In the genomic region with DNA sequence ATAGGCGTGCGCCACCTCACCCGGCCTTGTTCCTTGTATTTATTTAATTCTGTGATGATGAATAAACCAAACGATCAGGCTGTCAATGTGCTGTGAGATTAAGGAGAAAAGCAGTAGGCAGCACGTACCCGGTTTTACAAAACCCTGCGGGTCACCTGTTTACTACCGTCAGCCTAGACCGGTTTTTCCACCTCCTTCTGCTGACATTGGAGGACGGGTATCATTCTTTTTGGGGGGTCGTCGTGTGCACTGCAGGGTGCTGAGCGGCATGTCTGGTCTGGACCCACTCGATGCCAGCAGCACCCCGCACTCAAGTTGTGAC, we compare ENCODE assay signal across 8 cellular contexts. TPM values are rescaled to one million over a fixed set of nuclear protein-coding genes. Genes with fewer than 3 reads are reported as not detected.
DNase-seq lines count a peak whose midpoint lies in the region; ATAC-seq and TF ChIP-seq lines count a peak whose summit lies in the region.

No MANE protein-coding gene starts in this region.

- no peak for TF ChIP-seq CTCF in thyroid gland (IDR thresholded peaks at IDR 0.05)

- WGBS in thyroid gland, 2 donors: 21 to 27% methylated on average over 15 of the region's 15 CpGs

- POLR2A ChIA-PET in activated naive CD8-positive, alpha-beta T cell treated with anti-CD3 and anti-CD28 coated beads, Interleukin-2, amount 10 ng/mL, durations not matched to agents 7 days and 5 days (lab: Charles Lee): no interaction called here

- no peaks in the 10 kb centered on the region for H3K9me3 ChIP-seq in thyroid gland

- H3K27ac Mint-ChIP-seq in activated naive CD4-positive, alpha-beta T cell treated with anti-CD3 and anti-CD28 coated beads, Interleukin-2, amount 50 U/mL, for 24 hours: peak overlapping the region; percentile 43
- H3K27ac Mint-ChIP-seq in activated naive CD8-positive, alpha-beta T cell treated with anti-CD3 and anti-CD28 coated beads, Interleukin-2, amount 10 ng/mL, durations not matched to agents 7 days and 5 days: peak overlapping the region; percentile 82

- no peaks in the 10 kb centered on the region for H3K36me3 ChIP-seq in thyroid gland

- H3K36me3 Mint-ChIP-seq in activated naive CD4-positive, alpha-beta T cell treated with anti-CD3 and anti-CD28 coated beads, Interleukin-2, amount 50 U/mL, for 24 hours: peaks cover 5% of the 10 kb centered on the region
- peaks cover 11% of the 10 kb centered on the region for H3K36me3 Mint-ChIP-seq in activated naive CD8-positive, alpha-beta T cell treated with anti-CD3 and anti-CD28 coated beads, Interleukin-2, amount 10 ng/mL, durations not matched to agents 7 days and 5 days

- peak overlapping the region; percentile 62 to 87 (median 70) for H3K27ac ChIP-seq in thyroid gland

- DNase-seq in activated naive CD4-positive, alpha-beta T cell treated with anti-CD3 and anti-CD28 coated beads, Interleukin-2, amount 50 U/mL, for 16 hours: no peak
- DNase-seq in activated naive CD8-positive, alpha-beta T cell treated with anti-CD3 and anti-CD28 coated beads, Interleukin-2, amount 10 ng/mL, durations not matched to agents 7 days and 5 days: no peak
- DNase-seq in left colon: no peak
- peak; percentile 50 to 63 for DNase-seq in thyroid gland
- no peak for DNase-seq in NOMO-1 treated with DMSO at 0.1 percent for 48 hours (lab: John Stamatoyannopoulos, UW; ENCODE audit: unreplicated experiment)

- H3K9me3 Mint-ChIP-seq in activated naive CD4-positive, alpha-beta T cell treated with anti-CD3 and anti-CD28 coated beads, Interleukin-2, amount 50 U/mL, for 24 hours: no peaks in the 10 kb centered on the region
- no peaks in the 10 kb centered on the region for H3K9me3 Mint-ChIP-seq in activated naive CD8-positive, alpha-beta T cell treated with anti-CD3 and anti-CD28 coated beads, Interleukin-2, amount 10 ng/mL, durations not matched to agents 7 days and 5 days

- intact Hi-C loops in left colon (cut with DNase I, micrococcal nuclease): no loop called here
- intact Hi-C loops in thyroid gland (cut with DNase I): loop anchor here (5.0 kb wide), 1 partner anchor 129 kb away; the partner anchor contains the start of gene FAM174C

- ATAC-seq in activated naive CD8-positive, alpha-beta T cell treated with anti-CD3 and anti-CD28 coated beads, Interleukin-2, amount 10 ng/mL, durations not matched to agents 7 days and 5 days (ENCODE audit: low read depth): no peak
- peak; percentile 3 for ATAC-seq in left colon
- no peak for ATAC-seq in HG02623 (IDR thresholded peaks at IDR 0.05; ENCODE audit: unreplicated experiment)
- ATAC-seq in HG03025 (IDR thresholded peaks at IDR 0.05; ENCODE audit: low FRiP score, unreplicated experiment): no peak

- peaks cover 38% of the 10 kb centered on the region for H3K4me1 Mint-ChIP-seq in activated naive CD4-positive, alpha-beta T cell treated with anti-CD3 and anti-CD28 coated beads, Interleukin-2, amount 50 U/mL, for 24 hours
- H3K4me1 Mint-ChIP-seq in activated naive CD8-positive, alpha-beta T cell treated with anti-CD3 and anti-CD28 coated beads, Interleukin-2, amount 10 ng/mL, durations not matched to agents 7 days and 5 days: peaks cover 33% of the 10 kb centered on the region

- no peaks in the 10 kb centered on the region for H3K27me3 ChIP-seq in thyroid gland

- no peak for TF ChIP-seq POLR2A in thyroid gland (IDR thresholded peaks at IDR 0.05)

- H3K4me3 Mint-ChIP-seq in activated naive CD4-positive, alpha-beta T cell treated with anti-CD3 and anti-CD28 coated beads, Interleukin-2, amount 50 U/mL, for 24 hours: peak overlapping the region; percentile 78
- peak overlapping the region; percentile 72 for H3K4me3 Mint-ChIP-seq in activated naive CD8-positive, alpha-beta T cell treated with anti-CD3 and anti-CD28 coated beads, Interleukin-2, amount 10 ng/mL, durations not matched to agents 7 days and 5 days

- peaks cover 26 to 32% of the 10 kb centered on the region in 2 donors for H3K4me1 ChIP-seq in thyroid gland

- no peak overlapping the region for H3K4me3 ChIP-seq in thyroid gland (replicated peaks in 1 of 3)

- no peaks in the 10 kb centered on the region for H3K27me3 Mint-ChIP-seq in activated naive CD4-positive, alpha-beta T cell treated with anti-CD3 and anti-CD28 coated beads, Interleukin-2, amount 50 U/mL, for 24 hours
- H3K27me3 Mint-ChIP-seq in activated naive CD8-positive, alpha-beta T cell treated with anti-CD3 and anti-CD28 coated beads, Interleukin-2, amount 10 ng/mL, durations not matched to agents 7 days and 5 days: peaks cover 4% of the 10 kb centered on the region

RNA-seq across cellular contexts. Expression of gene DAZAP1, which starts 0.9 kb away (rescaled TPM):
- total RNA-seq in activated naive CD8-positive, alpha-beta T cell treated with anti-CD3 and anti-CD28 coated beads, Interleukin-2, amount 10 ng/mL, durations not matched to agents 7 days and 5 days: 100 to 1,000 TPM; 214 to 217 TPM
- total RNA-seq in left colon (100 to 1,000 TPM in 1 of 2 donors, 10 to 100 TPM in 1; 82.1 to 106 TPM), thyroid gland (10 to 100 TPM; 34.4 to 77.3 (median 67.7) TPM)

RNA-seq across cellular contexts. Expression of gene GAMT, which starts 5.1 kb away (rescaled TPM):
- 10 to 100 TPM; 17.9 to 18.9 TPM for total RNA-seq in activated naive CD8-positive, alpha-beta T cell treated with anti-CD3 and anti-CD28 coated beads, Interleukin-2, amount 10 ng/mL, durations not matched to agents 7 days and 5 days
- total RNA-seq in left colon (1 to 10 TPM; 2.3 to 2.5 TPM), thyroid gland (10 to 100 TPM; 22.2 to 39.5 (median 29.1) TPM)

RNA-seq across cellular contexts. Expression of gene NDUFS7, which starts 22.8 kb away (rescaled TPM):
- total RNA-seq in activated naive CD8-positive, alpha-beta T cell treated with anti-CD3 and anti-CD28 coated beads, Interleukin-2, amount 10 ng/mL, durations not matched to agents 7 days and 5 days: 100 to 1,000 TPM; 103 to 106 TPM
- 100 to 1,000 TPM; 141 to 178 TPM for total RNA-seq in left colon
- total RNA-seq in thyroid gland: 100 to 1,000 TPM in 2 of 4 donors, 10 to 100 TPM in 2; 75.2 to 185 (median 108) TPM

RNA-seq across cellular contexts. Expression of gene RPS15, which starts 31.7 kb away (rescaled TPM):
- total RNA-seq in activated naive CD8-positive, alpha-beta T cell treated with anti-CD3 and anti-CD28 coated beads, Interleukin-2, amount 10 ng/mL, durations not matched to agents 7 days and 5 days: 1,000 to 10,000 TPM; 1,438 to 1,457 TPM
- total RNA-seq in left colon (100 to 1,000 TPM; 908 to 922 TPM), thyroid gland (1,000 to 10,000 TPM; 1,760 to 2,977 (median 2,488) TPM)

RNA-seq across cellular contexts. Expression of gene APC2, which starts 43.5 kb away (rescaled TPM):
- total RNA-seq in activated naive CD8-positive, alpha-beta T cell treated with anti-CD3 and anti-CD28 coated beads, Interleukin-2, amount 10 ng/mL, durations not matched to agents 7 days and 5 days: under 1 TPM; 0.06 to 0.11 TPM
- under 1 TPM; 0.18 to 0.56 TPM for total RNA-seq in left colon
- total RNA-seq in thyroid gland: under 1 TPM in 3 of 4 donors, not detected in 1; under 0.01 to 0.20 (median 0.08) TPM

Comparison
In these comparisons a context has a peak if more than half of its experiments do, and no peak if none do; other contexts are left out.
1. DNase-seq: peak in thyroid gland (2 of 2); none in activated naive CD4-positive, alpha-beta T cell treated with anti-CD3 and anti-CD28 coated beads, Interleukin-2, amount 50 U/mL, for 16 hours (single experiment), activated naive CD8-positive, alpha-beta T cell treated with anti-CD3 and anti-CD28 coated beads, Interleukin-2, amount 10 ng/mL, durations not matched to agents 7 days and 5 days (single experiment), left colon (0 of 2) and NOMO-1 treated with DMSO at 0.1 percent for 48 hours (single experiment).
2. RNA of gene GAMT, which starts 5.1 kb away (total RNA-seq): 22.2 to 39.5 TPM in thyroid gland and 17.9 to 18.9 TPM in activated naive CD8-positive, alpha-beta T cell treated with anti-CD3 and anti-CD28 coated beads, Interleukin-2, amount 10 ng/mL, durations not matched to agents 7 days and 5 days; 2.3 to 2.5 TPM in left colon; every median in the first group is over 4 times any median in the second.